18 cellular contexts compared by ENCODE assay signal in the genomic region with DNA sequence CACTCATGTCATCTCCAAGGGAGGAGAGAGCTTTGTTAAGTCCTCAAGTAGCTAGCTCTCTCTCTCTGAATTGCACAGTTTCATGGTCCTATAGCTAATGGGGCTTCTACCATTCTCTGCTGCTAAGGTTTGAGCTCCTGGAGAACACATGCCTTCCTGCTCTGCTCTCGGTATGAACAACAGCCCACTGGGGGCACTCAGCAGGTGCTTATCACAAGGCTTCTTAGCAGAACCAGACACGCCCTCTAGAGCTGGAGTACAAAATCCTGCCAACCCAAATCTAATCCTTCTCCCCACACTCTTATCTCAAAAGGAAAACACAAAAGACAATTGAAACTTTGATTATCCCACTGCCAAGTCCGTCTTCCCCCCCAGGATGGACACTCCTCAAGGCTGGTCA.
"Had no signal": no experiment of that assay in that cellular context is flagged by ENCODE, and none has a peak within 500 bp of the region (broad histone marks: within the 10 kb centered on the region; RNA-seq: fewer than 3 reads in every experiment).

No MANE protein-coding gene starts in this region.

- H3K4me3 Mint-ChIP-seq: activated CD8-positive, alpha-beta T cell treated with anti-CD3 and anti-CD28 coated beads for 36 hours; activated naive CD8-positive, alpha-beta T cell treated with anti-CD3 and anti-CD28 coated beads, Interleukin-2, amount 50 U/mL, for 24 hours; naive thymus-derived CD8-positive, alpha-beta T cell had no signal

- H3K4me3 ChIP-seq: ascending aorta, esophagus squamous epithelium, lung, right atrium auricular region, skin epidermis, uterus had no signal

- DNase-seq: activated CD4-positive, alpha-beta T cell treated with anti-CD3 and anti-CD28 coated beads for 4 hours; activated CD8-positive, alpha-beta memory T cell treated with anti-CD3 and anti-CD28 coated beads, Interleukin-2, amount 50 U/mL, for 48 hours; activated CD8-positive, alpha-beta T cell treated with anti-CD3 and anti-CD28 coated beads for 36 hours; activated naive CD4-positive, alpha-beta T cell treated with Interleukin-2 at 50 U/mL for 16 hours; activated naive CD8-positive, alpha-beta T cell treated with anti-CD3 and anti-CD28 coated beads, Interleukin-2, amount 50 U/mL, for 24 hours; esophagus squamous epithelium; foreskin fibroblast; glutamatergic neuron; left cardiac atrium; naive thymus-derived CD8-positive, alpha-beta T cell; nucleus accumbens; stimulated activated CD4-positive, alpha-beta T cell treated with anti-CD3 and anti-CD28 coated beads, Interleukin-4, amount 100 ng/mL, for 4 hours; uterus; WERI-Rb-1 had no signal

- ATAC-seq: activated CD8-positive, alpha-beta T cell treated with anti-CD3 and anti-CD28 coated beads for 36 hours; activated naive CD8-positive, alpha-beta T cell treated with anti-CD3 and anti-CD28 coated beads, Interleukin-2, amount 50 U/mL, for 24 hours; left cardiac atrium; naive thymus-derived CD8-positive, alpha-beta T cell had no signal

- H3K36me3 ChIP-seq: ascending aorta, esophagus squamous epithelium, right atrium auricular region, uterus, WERI-Rb-1 had no signal

- H3K9me3 ChIP-seq: ascending aorta, uterus had no signal

- H3K27ac ChIP-seq: ascending aorta, esophagus squamous epithelium, right atrium auricular region, skin epidermis, uterus, WERI-Rb-1 had no signal

- H3K4me1 ChIP-seq: ascending aorta, esophagus squamous epithelium, right atrium auricular region, uterus had no signal

- H3K27me3 Mint-ChIP-seq: activated CD8-positive, alpha-beta T cell treated with anti-CD3 and anti-CD28 coated beads for 36 hours; activated naive CD8-positive, alpha-beta T cell treated with anti-CD3 and anti-CD28 coated beads, Interleukin-2, amount 50 U/mL, for 24 hours had no signal

- H3K9me3 Mint-ChIP-seq: activated CD8-positive, alpha-beta T cell treated with anti-CD3 and anti-CD28 coated beads for 36 hours; activated naive CD8-positive, alpha-beta T cell treated with anti-CD3 and anti-CD28 coated beads, Interleukin-2, amount 50 U/mL, for 24 hours had no signal

- H3K27ac Mint-ChIP-seq: activated CD8-positive, alpha-beta T cell treated with anti-CD3 and anti-CD28 coated beads for 36 hours; activated naive CD8-positive, alpha-beta T cell treated with anti-CD3 and anti-CD28 coated beads, Interleukin-2, amount 50 U/mL, for 24 hours; naive thymus-derived CD8-positive, alpha-beta T cell had no signal

- H3K36me3 Mint-ChIP-seq: naive thymus-derived CD8-positive, alpha-beta T cell had no signal

- H3K27me3 ChIP-seq: ascending aorta, esophagus squamous epithelium, right atrium auricular region, uterus had no signal
